In genomic region chr2:162018530-162018929, GRCh38 we compare ENCODE assay signal across 21 cellular contexts. TPM values are rescaled to one million over a fixed set of nuclear protein-coding genes. Genes with fewer than 3 reads are reported as not detected.
"Had no signal": no experiment of that assay in that cellular context is flagged by ENCODE, and none has a peak within 500 bp of the region (broad histone marks: within the 10 kb centered on the region; RNA-seq: fewer than 3 reads in every experiment).

No MANE protein-coding gene starts in this region.

- H3K27me3 ChIP-seq: cardiac muscle cell, esophagus squamous epithelium, heart right ventricle, sigmoid colon had no signal

- H3K4me1 ChIP-seq: esophagus squamous epithelium had no signal

- H3K36me3 Mint-ChIP-seq: immature natural killer cell, WTC11 had no signal

- H3K9me3 ChIP-seq: esophagus squamous epithelium, heart right ventricle, sigmoid colon had no signal

- H3K4me3 ChIP-seq: cardiac muscle cell, esophagus squamous epithelium, heart right ventricle, sigmoid colon had no signal

- H3K27ac ChIP-seq: cardiac muscle cell, esophagus squamous epithelium, heart right ventricle, sigmoid colon had no signal

- H3K36me3 ChIP-seq: cardiac muscle cell, esophagus squamous epithelium had no signal

- H3K9me3 Mint-ChIP-seq: dendritic cell treated with granulocyte-macrophage colony-stimulating factor and Interleukin-4, amounts not matched to agents 40 ng/mL and 50 ng/mL, for 4 days; immature natural killer cell; nephron; T-helper 1 cell treated with Interleukin-12 subunit alpha and Interleukin-12 subunit beta and Interleukin-4 antibody, amounts not matched to agents 30 μg/mL and 1 μg/mL, for 36 hours; WTC11 had no signal

- H3K27ac Mint-ChIP-seq: activated CD4-positive, alpha-beta T cell treated with anti-CD3 and anti-CD28 coated beads for 36 hours; activated naive CD8-positive, alpha-beta T cell; dendritic cell treated with granulocyte-macrophage colony-stimulating factor and Interleukin-4, amounts not matched to agents 40 ng/mL and 50 ng/mL, for 4 days; immature natural killer cell; nephron; WTC11 had no signal

- DNase-seq: activated CD4-positive, alpha-beta T cell treated with anti-CD3 and anti-CD28 coated beads for 36 hours; activated effector memory CD4-positive, alpha-beta T cell treated with Interleukin-2 at 50 U/mL for 16 hours; amygdala; effector memory CD4-positive, alpha-beta T cell; esophagus squamous epithelium; heart right ventricle; immature natural killer cell; kidney glomerular epithelial cell; left ventricle myocardium superior; mesendoderm; nucleus accumbens; posterior cingulate gyrus; sigmoid colon; stimulated activated CD4-positive, alpha-beta T cell treated with anti-CD3 and anti-CD28 coated beads, Interleukin-4, amount 100 ng/mL, for 4 hours; stimulated activated naive CD4-positive, alpha-beta T cell had no signal

- ATAC-seq: activated CD4-positive, alpha-beta T cell treated with anti-CD3 and anti-CD28 coated beads for 36 hours; heart right ventricle; left ventricle myocardium superior; WTC11 had no signal

- H3K4me3 Mint-ChIP-seq: activated CD4-positive, alpha-beta T cell treated with anti-CD3 and anti-CD28 coated beads for 36 hours; activated naive CD8-positive, alpha-beta T cell; dendritic cell treated with granulocyte-macrophage colony-stimulating factor and Interleukin-4, amounts not matched to agents 40 ng/mL and 50 ng/mL, for 4 days; immature natural killer cell; nephron; T-helper 1 cell treated with Interleukin-12 subunit alpha and Interleukin-12 subunit beta and Interleukin-4 antibody, amounts not matched to agents 30 μg/mL and 1 μg/mL, for 36 hours; WTC11 had no signal

- H3K27me3 Mint-ChIP-seq: activated CD4-positive, alpha-beta T cell treated with anti-CD3 and anti-CD28 coated beads for 36 hours; activated naive CD8-positive, alpha-beta T cell had no signal

RNA-seq across cellular contexts. Expression of gene DPP4, which starts 55.5 kb away (rescaled TPM):
- total RNA-seq: cardiac muscle cell had no signal
